Comparison of ENCODE assay signal across 9 cellular contexts in genomic region chr5:23208959-23209431, GRCh38.
DNase-seq lines count a peak whose midpoint lies in the region; ATAC-seq, FAIRE-seq and TF ChIP-seq lines count a peak whose summit lies in the region.
"Had no signal": no experiment of that assay in that cellular context is flagged by ENCODE, and none has a peak within 500 bp of the region (broad histone marks: within the 10 kb centered on the region; RNA-seq: fewer than 3 reads in every experiment).

No MANE protein-coding gene starts in this region.

- no peak overlapping the region for H3K9ac ChIP-seq in astrocyte (ENCODE audit: low read length)
- no peak overlapping the region for H3K9ac ChIP-seq in liver (ENCODE audit: low read depth in 1 of 2, low read length in 2 of 2)

- POLR2A ChIA-PET in CD8-positive, alpha-beta T cell (lab: Charles Lee), result interaction anchor here (0.5 kb wide), 1 partner anchor 77 kb away, joined by 3 read pairs; no protein-coding TSS in a partner anchor

- no peak overlapping the region for H2AFZ ChIP-seq in astrocyte (ENCODE audit: low read depth, low read length)

- no peak for FAIRE-seq in astrocyte (lab: Jason Lieb, UNC)

- no peak overlapping the region for H3K4me2 ChIP-seq in astrocyte (ENCODE audit: low read length)

- H3K4me1 Mint-ChIP-seq in Calu3 (ENCODE audit: low read depth, unreplicated experiment), result no peaks in the 10 kb centered on the region
- no peaks in the 10 kb centered on the region for H3K4me1 Mint-ChIP-seq in astrocyte (ENCODE audit: low read depth, unreplicated experiment)
- H3K4me1 Mint-ChIP-seq in CD8-positive, alpha-beta T cell (ENCODE audit: low read depth), result no peaks in the 10 kb centered on the region

- peaks cover 6% of the 10 kb centered on the region for H3K9me3 Mint-ChIP-seq in Calu3 (ENCODE audit: low read depth, unreplicated experiment)
- no peaks in the 10 kb centered on the region for H3K9me3 Mint-ChIP-seq in astrocyte (ENCODE audit: unreplicated experiment)
- H3K9me3 Mint-ChIP-seq in CD8-positive, alpha-beta T cell, result peaks cover 5% of the 10 kb centered on the region

- H3K9me3 ChIP-seq in astrocyte (ENCODE audit: insufficient read depth, low read depth, low read length), result no peaks in the 10 kb centered on the region
- no peaks in the 10 kb centered on the region for H3K9me3 ChIP-seq in liver (ENCODE audit: control insufficient read depth in 4 of 4, low read length in 3 of 4)
- no peaks in the 10 kb centered on the region for H3K9me3 ChIP-seq in CD8-positive, alpha-beta T cell (ENCODE audit: low read length)
- H3K9me3 ChIP-seq: SJSA1 had no signal

- ATAC-seq in GM19324 (IDR thresholded peaks at IDR 0.05; ENCODE audit: low FRiP score, unreplicated experiment) (peak; percentile 70), HG03432 (IDR thresholded peaks at IDR 0.05; ENCODE audit: unreplicated experiment) (peak; percentile 86)
- ATAC-seq in CD8-positive, alpha-beta T cell, result no peak

- CTCF ChIA-PET in Calu3 (lab: Charles Lee), result interaction anchor here (0.5 kb wide), 2 partner anchors 85 to 301 kb away, joined by 3 to 5 read pairs; no protein-coding TSS in a partner anchor
- CTCF ChIA-PET in CD8-positive, alpha-beta T cell (lab: Charles Lee), result interaction anchor here (1.3 kb wide), 1 partner anchor 31 kb away, joined by 3 read pairs; no protein-coding TSS in a partner anchor

- H3K4me3 Mint-ChIP-seq in Calu3 (ENCODE audit: low read depth, unreplicated experiment), result no peak overlapping the region
- H3K4me3 Mint-ChIP-seq in astrocyte (ENCODE audit: unreplicated experiment), result no peak overlapping the region
- H3K4me3 Mint-ChIP-seq in CD8-positive, alpha-beta T cell, result no peak overlapping the region

- H3K27ac ChIP-seq in astrocyte (ENCODE audit: low read depth, low read length) (no peak overlapping the region), liver (ENCODE audit: low read depth in 1 of 2, low read length in 2 of 2) (no peak overlapping the region)
- H3K27ac ChIP-seq in CD8-positive, alpha-beta T cell (ENCODE audit: low read depth, low read length), result no peak overlapping the region
- H3K27ac ChIP-seq: SJSA1 had no signal

- no peaks in the 10 kb centered on the region for H3K36me3 Mint-ChIP-seq in Calu3 (ENCODE audit: insufficient read depth, unreplicated experiment)
- no peaks in the 10 kb centered on the region for H3K36me3 Mint-ChIP-seq in astrocyte (ENCODE audit: low read depth, unreplicated experiment)
- H3K36me3 Mint-ChIP-seq in CD8-positive, alpha-beta T cell, result no peaks in the 10 kb centered on the region

- H3K27me3 ChIP-seq in astrocyte (ENCODE audit: insufficient read depth, low read length), result no peaks in the 10 kb centered on the region
- H3K27me3 ChIP-seq in liver (ENCODE audit: control insufficient read depth in 4 of 4, insufficient read depth in 4 of 4, low read length in 3 of 4), result no peaks in the 10 kb centered on the region
- H3K27me3 ChIP-seq in CD8-positive, alpha-beta T cell (ENCODE audit: insufficient read depth, low read length), result no peaks in the 10 kb centered on the region
- H3K27me3 ChIP-seq: SJSA1 had no signal

- 1% methylated on average over 1 of the region's 1 CpG for WGBS in liver

- DNase-seq in Calu3 (peak; percentile 31), NCI-H524 (lab: John Stamatoyannopoulos, UW) (peak; percentile 67 to 83), astrocyte (ENCODE audit: low read depth) (no peak)
- no peak for DNase-seq in CD8-positive, alpha-beta T cell
- no peak for DNase-seq in activated effector memory CD4-positive, alpha-beta T cell treated with Interleukin-2 at 50 U/mL for 16 hours

- intact Hi-C loops in Calu3 (cut with micrococcal nuclease; ENCODE audit: unreplicated experiment), result no loop called here
- intact Hi-C loops in CD8-positive, alpha-beta T cell (cut with DNase I, micrococcal nuclease), result no loop called here

- H3K36me3 ChIP-seq in astrocyte (ENCODE audit: insufficient read depth, low read length) (no peaks in the 10 kb centered on the region), liver (ENCODE audit: control insufficient read depth in 4 of 4, insufficient read depth in 3 of 4, low read depth in 1 of 4, low read length in 3 of 4) (no peaks in the 10 kb centered on the region)
- H3K36me3 ChIP-seq in CD8-positive, alpha-beta T cell (ENCODE audit: insufficient read depth, low read length), result no peaks in the 10 kb centered on the region
- H3K36me3 ChIP-seq: SJSA1 had no signal

- no peaks in the 10 kb centered on the region for H3K79me2 ChIP-seq in astrocyte (ENCODE audit: insufficient read depth, low read length)

- H3K27ac Mint-ChIP-seq in Calu3 (ENCODE audit: unreplicated experiment) (no peak overlapping the region), astrocyte (ENCODE audit: unreplicated experiment) (no peak overlapping the region)
- H3K27ac Mint-ChIP-seq in CD8-positive, alpha-beta T cell, result no peak overlapping the region

- TF ChIP-seq CTCF in Calu3 (IDR thresholded peaks at IDR 0.05; ENCODE audit: unreplicated experiment) (peak; percentile 43), astrocyte (IDR thresholded peaks at IDR 0.05; ENCODE audit: insufficient read depth, low read depth, low read length) (peak; percentile 72), liver (IDR thresholded peaks at IDR 0.05; ENCODE audit: low read depth, low read length, missing input control) (peak; percentile 69)
- TF ChIP-seq CTCF in CD8-positive, alpha-beta T cell (IDR thresholded peaks at IDR 0.05), result no peak

- H3K27me3 Mint-ChIP-seq in Calu3 (ENCODE audit: unreplicated experiment) (no peaks in the 10 kb centered on the region), astrocyte (ENCODE audit: low read depth, unreplicated experiment) (no peaks in the 10 kb centered on the region)
- no peaks in the 10 kb centered on the region for H3K27me3 Mint-ChIP-seq in CD8-positive, alpha-beta T cell (ENCODE audit: low read depth)

- TF ChIP-seq RAD21 in liver (IDR thresholded peaks at IDR 0.05), result peak; percentile 77 to 83

- H3K4me1 ChIP-seq in astrocyte (ENCODE audit: insufficient read depth, low read length) (no peaks in the 10 kb centered on the region), liver (ENCODE audit: control insufficient read depth in 4 of 4, insufficient read depth in 4 of 4, low read length in 3 of 4) (no peaks in the 10 kb centered on the region)
- H3K4me1 ChIP-seq in CD8-positive, alpha-beta T cell (ENCODE audit: insufficient read depth, low read length), result no peaks in the 10 kb centered on the region
- H3K4me1 ChIP-seq: SJSA1 had no signal

- BruUV-seq in Calu3 (replicated peaks; lab: Mats Ljungman, UMichigan), result no TSS peak

- H3K4me3 ChIP-seq in astrocyte (ENCODE audit: insufficient read depth, low read depth, low read length), result no peak overlapping the region
- H3K4me3 ChIP-seq in liver (ENCODE audit: low read depth in 1 of 3, low read length in 3 of 3), result no peak overlapping the region
- no peak overlapping the region for H3K4me3 ChIP-seq in CD8-positive, alpha-beta T cell (ENCODE audit: low read depth, low read length)
- H3K4me3 ChIP-seq: SJSA1 had no signal

- no peaks in the 10 kb centered on the region for H4K20me1 ChIP-seq in astrocyte (ENCODE audit: insufficient read depth, low read length)

TF ChIP-seq in liver, 16 proteins besides CTCF, POLR2A, EP300 and RAD21:
- TF ChIP-seq NR2F2 (IDR thresholded peaks at IDR 0.05) (no peak), ZBTB33 (IDR thresholded peaks at IDR 0.05) (no peak), FOXA1 (IDR thresholded peaks at IDR 0.05) (no peak)

Comparison
In these comparisons a context has a peak if more than half of its experiments do, and no peak if none do; other contexts are left out.
1. DNase-seq: peak in Calu3 (single experiment) and NCI-H524 (2 of 2); none in astrocyte (single experiment), CD8-positive, alpha-beta T cell (0 of 7) and activated effector memory CD4-positive, alpha-beta T cell treated with Interleukin-2 at 50 U/mL for 16 hours (single experiment).